In the genomic region with DNA sequence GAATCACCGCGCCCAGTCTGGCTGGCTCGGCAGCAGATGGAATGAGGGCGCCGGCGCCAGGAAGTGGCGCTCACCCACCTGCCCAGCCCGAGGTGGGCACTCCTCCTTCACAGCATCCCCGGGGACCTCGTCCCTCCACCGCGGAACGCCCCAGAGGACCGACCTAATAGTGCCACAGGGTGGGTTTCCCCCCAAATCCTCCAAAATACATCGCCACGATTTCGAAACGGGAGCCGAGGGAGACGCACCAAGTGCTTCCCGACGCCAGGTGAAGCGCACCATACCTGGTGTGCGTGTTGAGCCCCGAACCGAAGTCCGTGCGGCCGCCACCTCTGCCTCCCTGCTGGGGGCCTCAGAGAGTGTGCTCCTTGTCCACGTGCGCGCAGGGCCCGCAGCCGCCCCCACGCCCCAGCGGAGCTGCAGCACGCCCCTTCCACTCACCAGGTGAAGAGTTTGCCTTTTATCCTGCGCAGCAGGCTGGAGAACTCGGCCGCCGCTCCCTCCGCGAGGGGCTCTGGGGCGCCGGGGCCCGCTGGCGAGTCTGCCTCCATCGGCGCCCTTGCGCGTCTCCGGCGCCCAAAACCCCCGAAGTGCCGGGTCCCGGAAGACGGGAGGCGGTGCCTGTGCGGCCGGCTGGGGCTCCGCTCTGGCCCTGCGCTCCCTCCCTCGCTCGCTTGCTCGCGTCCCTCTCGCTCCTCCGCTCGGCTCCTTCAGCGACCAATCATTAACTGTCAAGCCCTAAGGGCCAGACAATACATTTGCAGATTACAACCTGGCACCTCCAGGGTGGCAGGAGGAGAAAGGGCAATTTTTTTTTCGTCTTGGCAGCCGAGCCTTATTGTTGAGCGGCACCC, we compare ENCODE assay signal across 1 cellular context.
TF ChIP-seq lines count a peak whose summit lies in the region.

A gene with protein sequence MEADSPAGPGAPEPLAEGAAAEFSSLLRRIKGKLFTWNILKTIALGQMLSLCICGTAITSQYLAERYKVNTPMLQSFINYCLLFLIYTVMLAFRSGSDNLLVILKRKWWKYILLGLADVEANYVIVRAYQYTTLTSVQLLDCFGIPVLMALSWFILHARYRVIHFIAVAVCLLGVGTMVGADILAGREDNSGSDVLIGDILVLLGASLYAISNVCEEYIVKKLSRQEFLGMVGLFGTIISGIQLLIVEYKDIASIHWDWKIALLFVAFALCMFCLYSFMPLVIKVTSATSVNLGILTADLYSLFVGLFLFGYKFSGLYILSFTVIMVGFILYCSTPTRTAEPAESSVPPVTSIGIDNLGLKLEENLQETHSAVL (minus strand): TSS at position 571 of the 854 bp plus-strand sequence. CDS start 20 bp downstream, at position 551.

TF ChIP-seq in HEK293, 187 proteins besides CTCF, POLR2A, EP300 and RAD21 (continued from another document and continues in another):
- TF ChIP-seq, protein P1, sequence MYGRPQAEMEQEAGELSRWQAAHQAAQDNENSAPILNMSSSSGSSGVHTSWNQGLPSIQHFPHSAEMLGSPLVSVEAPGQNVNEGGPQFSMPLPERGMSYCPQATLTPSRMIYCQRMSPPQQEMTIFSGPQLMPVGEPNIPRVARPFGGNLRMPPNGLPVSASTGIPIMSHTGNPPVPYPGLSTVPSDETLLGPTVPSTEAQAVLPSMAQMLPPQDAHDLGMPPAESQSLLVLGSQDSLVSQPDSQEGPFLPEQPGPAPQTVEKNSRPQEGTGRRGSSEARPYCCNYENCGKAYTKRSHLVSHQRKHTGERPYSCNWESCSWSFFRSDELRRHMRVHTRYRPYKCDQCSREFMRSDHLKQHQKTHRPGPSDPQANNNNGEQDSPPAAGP (tag by site-specific recombination; IDR thresholded peaks at IDR 0.05) = 0 out of 2 replicates have a peak, but pooled peaks have one; percentile 41
- peak; percentile 93 for TF ChIP-seq ZNF335 (tag by site-specific recombination; conservative IDR thresholded peaks at IDR 0.05)
- TF ChIP-seq ZNF571 (tag by site-specific recombination; IDR thresholded peaks at IDR 0.05) = no peak
- no peak for TF ChIP-seq ZNF184 (tag by site-specific recombination; IDR thresholded peaks at IDR 0.05)
- TF ChIP-seq KLF8 (tag by site-specific recombination; IDR thresholded peaks at IDR 0.05) = peak; percentile 82; the same call in 1 of the 2 replicates
- TF ChIP-seq ZNF366 (tag by site-specific recombination; conservative IDR thresholded peaks at IDR 0.05) = peak; percentile 76
- peak; percentile 20; the same call in 1 of the 2 replicates for TF ChIP-seq ZNF843 (tag by site-specific recombination; IDR thresholded peaks at IDR 0.05)
- no peak for TF ChIP-seq ZNF830 (tag by site-specific recombination; IDR thresholded peaks at IDR 0.05; ENCODE audit: low read depth)
- peak; percentile 91 for TF ChIP-seq GLIS2 (tag by site-specific recombination; IDR thresholded peaks at IDR 0.05)
- 0 out of 2 replicates have a peak, but pooled peaks have one; percentile 19 for TF ChIP-seq ZNF324 (tag by site-specific recombination; IDR thresholded peaks at IDR 0.05)
- TF ChIP-seq ZNF600 (tag by site-specific recombination; IDR thresholded peaks at IDR 0.05) = peak; percentile 57
- TF ChIP-seq, protein P2, sequence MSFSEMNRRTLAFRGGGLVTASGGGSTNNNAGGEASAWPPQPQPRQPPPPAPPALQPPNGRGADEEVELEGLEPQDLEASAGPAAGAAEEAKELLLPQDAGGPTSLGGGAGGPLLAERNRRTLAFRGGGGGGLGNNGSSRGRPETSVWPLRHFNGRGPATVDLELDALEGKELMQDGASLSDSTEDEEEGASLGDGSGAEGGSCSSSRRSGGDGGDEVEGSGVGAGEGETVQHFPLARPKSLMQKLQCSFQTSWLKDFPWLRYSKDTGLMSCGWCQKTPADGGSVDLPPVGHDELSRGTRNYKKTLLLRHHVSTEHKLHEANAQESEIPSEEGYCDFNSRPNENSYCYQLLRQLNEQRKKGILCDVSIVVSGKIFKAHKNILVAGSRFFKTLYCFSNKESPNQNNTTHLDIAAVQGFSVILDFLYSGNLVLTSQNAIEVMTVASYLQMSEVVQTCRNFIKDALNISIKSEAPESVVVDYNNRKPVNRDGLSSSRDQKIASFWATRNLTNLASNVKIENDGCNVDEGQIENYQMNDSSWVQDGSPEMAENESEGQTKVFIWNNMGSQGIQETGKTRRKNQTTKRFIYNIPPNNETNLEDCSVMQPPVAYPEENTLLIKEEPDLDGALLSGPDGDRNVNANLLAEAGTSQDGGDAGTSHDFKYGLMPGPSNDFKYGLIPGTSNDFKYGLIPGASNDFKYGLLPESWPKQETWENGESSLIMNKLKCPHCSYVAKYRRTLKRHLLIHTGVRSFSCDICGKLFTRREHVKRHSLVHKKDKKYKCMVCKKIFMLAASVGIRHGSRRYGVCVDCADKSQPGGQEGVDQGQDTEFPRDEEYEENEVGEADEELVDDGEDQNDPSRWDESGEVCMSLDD (tag by site-specific recombination; IDR thresholded peaks at IDR 0.05) = peak; percentile 19; the same call in 1 of the 2 replicates
- TF ChIP-seq, protein P3, sequence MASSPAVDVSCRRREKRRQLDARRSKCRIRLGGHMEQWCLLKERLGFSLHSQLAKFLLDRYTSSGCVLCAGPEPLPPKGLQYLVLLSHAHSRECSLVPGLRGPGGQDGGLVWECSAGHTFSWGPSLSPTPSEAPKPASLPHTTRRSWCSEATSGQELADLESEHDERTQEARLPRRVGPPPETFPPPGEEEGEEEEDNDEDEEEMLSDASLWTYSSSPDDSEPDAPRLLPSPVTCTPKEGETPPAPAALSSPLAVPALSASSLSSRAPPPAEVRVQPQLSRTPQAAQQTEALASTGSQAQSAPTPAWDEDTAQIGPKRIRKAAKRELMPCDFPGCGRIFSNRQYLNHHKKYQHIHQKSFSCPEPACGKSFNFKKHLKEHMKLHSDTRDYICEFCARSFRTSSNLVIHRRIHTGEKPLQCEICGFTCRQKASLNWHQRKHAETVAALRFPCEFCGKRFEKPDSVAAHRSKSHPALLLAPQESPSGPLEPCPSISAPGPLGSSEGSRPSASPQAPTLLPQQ (tag by site-specific recombination; IDR thresholded peaks at IDR 0.05) = peak; percentile 80; the same call in 1 of the 2 replicates
- TF ChIP-seq ZNF394 (tag by site-specific recombination; IDR thresholded peaks at IDR 0.05; ENCODE audit: borderline replicate concordance) = 0 out of 2 replicates have a peak, but pooled peaks have one; percentile 8
- TF ChIP-seq KLF1 (tag by site-specific recombination; IDR thresholded peaks at IDR 0.05) = peak; percentile 53; the same call in 1 of the 2 replicates
- peak; percentile 73 for TF ChIP-seq GLIS1 (tag by site-specific recombination; IDR thresholded peaks at IDR 0.05)
- TF ChIP-seq ZNF274 (IDR thresholded peaks at IDR 0.05; ENCODE audit: low read length) = no peak
- TF ChIP-seq ZNF274 (tag by site-specific recombination; IDR thresholded peaks at IDR 0.05; ENCODE audit: borderline replicate concordance) = no peak
- no peak for TF ChIP-seq ZFP3 (tag by site-specific recombination; IDR thresholded peaks at IDR 0.05; ENCODE audit: low read depth)
- no peak for TF ChIP-seq ZNF138 (tag by site-specific recombination; IDR thresholded peaks at IDR 0.05; ENCODE audit: borderline replicate concordance)
- TF ChIP-seq ZFP37 (tag by site-specific recombination; IDR thresholded peaks at IDR 0.05) = 0 out of 2 replicates have a peak, but pooled peaks have one; percentile 42
- peak; percentile 39; the same call in 1 of the 2 replicates for TF ChIP-seq ZFHX2 (tag by site-specific recombination; conservative IDR thresholded peaks at IDR 0.05)
- no peak for TF ChIP-seq SALL2 (tag by site-specific recombination; IDR thresholded peaks at IDR 0.05; ENCODE audit: borderline replicate concordance)
- TF ChIP-seq ZNF423 (tag by site-specific recombination; IDR thresholded peaks at IDR 0.05) = peak; percentile 31
- TF ChIP-seq MZF1 (tag by site-specific recombination; IDR thresholded peaks at IDR 0.05; ENCODE audit: borderline replicate concordance) = 0 out of 2 replicates have a peak, but pooled peaks have one; percentile 17
- TF ChIP-seq ZFP69B (tag by site-specific recombination; IDR thresholded peaks at IDR 0.05) = peak; percentile 64
- no peak for TF ChIP-seq KLF7 (tag by site-specific recombination; IDR thresholded peaks at IDR 0.05; ENCODE audit: borderline replicate concordance)
- TF ChIP-seq, protein P4, sequence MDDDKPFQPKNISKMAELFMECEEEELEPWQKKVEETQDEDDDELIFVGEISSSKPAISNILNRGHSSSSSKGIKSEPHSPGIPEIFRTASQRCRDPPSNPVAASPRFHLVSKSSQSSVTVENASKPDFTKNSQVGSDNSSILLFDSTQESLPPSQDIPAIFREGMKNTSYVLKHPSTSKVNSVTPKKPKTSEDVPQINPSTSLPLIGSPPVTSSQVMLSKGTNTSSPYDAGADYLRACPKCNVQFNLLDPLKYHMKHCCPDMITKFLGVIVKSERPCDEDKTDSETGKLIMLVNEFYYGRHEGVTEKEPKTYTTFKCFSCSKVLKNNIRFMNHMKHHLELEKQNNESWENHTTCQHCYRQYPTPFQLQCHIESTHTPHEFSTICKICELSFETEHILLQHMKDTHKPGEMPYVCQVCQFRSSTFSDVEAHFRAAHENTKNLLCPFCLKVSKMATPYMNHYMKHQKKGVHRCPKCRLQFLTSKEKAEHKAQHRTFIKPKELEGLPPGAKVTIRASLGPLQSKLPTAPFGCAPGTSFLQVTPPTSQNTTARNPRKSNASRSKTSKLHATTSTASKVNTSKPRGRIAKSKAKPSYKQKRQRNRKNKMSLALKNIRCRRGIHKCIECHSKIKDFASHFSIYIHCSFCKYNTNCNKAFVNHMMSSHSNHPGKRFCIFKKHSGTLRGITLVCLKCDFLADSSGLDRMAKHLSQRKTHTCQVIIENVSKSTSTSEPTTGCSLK (tag by site-specific recombination; IDR thresholded peaks at IDR 0.05) = no peak
- no peak; the same call in 1 of the 2 replicates for TF ChIP-seq ZNF76 (tag by site-specific recombination; IDR thresholded peaks at IDR 0.05; ENCODE audit: borderline replicate concordance, low read depth)
- TF ChIP-seq ZEB2 (tag by site-specific recombination; IDR thresholded peaks at IDR 0.05) = 0 out of 2 replicates have a peak, but pooled peaks have one; percentile 21
- TF ChIP-seq, protein P5, sequence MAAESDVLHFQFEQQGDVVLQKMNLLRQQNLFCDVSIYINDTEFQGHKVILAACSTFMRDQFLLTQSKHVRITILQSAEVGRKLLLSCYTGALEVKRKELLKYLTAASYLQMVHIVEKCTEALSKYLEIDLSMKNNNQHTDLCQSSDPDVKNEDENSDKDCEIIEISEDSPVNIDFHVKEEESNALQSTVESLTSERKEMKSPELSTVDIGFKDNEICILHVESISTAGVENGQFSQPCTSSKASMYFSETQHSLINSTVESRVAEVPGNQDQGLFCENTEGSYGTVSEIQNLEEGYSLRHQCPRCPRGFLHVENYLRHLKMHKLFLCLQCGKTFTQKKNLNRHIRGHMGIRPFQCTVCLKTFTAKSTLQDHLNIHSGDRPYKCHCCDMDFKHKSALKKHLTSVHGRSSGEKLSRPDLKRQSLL (tag by site-specific recombination; IDR thresholded peaks at IDR 0.05) = peak; percentile 90
- TF ChIP-seq, protein P6, sequence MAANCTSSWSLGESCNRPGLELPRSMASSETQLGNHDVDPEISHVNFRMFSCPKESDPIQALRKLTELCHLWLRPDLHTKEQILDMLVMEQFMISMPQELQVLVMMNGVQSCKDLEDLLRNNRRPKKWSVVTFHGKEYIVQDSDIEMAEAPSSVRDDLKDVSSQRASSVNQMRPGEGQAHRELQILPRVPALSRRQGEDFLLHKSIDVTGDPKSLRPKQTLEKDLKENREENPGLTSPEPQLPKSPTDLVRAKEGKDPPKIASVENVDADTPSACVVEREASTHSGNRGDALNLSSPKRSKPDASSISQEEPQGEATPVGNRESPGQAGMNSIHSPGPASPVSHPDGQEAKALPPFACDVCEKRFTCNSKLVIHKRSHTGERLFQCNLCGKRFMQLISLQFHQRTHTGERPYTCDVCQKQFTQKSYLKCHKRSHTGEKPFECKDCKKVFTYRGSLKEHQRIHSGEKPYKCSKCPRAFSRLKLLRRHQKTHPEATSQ (tag by site-specific recombination; IDR thresholded peaks at IDR 0.05) = 0 out of 2 replicates have a peak, but pooled peaks have one; percentile 16
- TF ChIP-seq, protein P7, sequence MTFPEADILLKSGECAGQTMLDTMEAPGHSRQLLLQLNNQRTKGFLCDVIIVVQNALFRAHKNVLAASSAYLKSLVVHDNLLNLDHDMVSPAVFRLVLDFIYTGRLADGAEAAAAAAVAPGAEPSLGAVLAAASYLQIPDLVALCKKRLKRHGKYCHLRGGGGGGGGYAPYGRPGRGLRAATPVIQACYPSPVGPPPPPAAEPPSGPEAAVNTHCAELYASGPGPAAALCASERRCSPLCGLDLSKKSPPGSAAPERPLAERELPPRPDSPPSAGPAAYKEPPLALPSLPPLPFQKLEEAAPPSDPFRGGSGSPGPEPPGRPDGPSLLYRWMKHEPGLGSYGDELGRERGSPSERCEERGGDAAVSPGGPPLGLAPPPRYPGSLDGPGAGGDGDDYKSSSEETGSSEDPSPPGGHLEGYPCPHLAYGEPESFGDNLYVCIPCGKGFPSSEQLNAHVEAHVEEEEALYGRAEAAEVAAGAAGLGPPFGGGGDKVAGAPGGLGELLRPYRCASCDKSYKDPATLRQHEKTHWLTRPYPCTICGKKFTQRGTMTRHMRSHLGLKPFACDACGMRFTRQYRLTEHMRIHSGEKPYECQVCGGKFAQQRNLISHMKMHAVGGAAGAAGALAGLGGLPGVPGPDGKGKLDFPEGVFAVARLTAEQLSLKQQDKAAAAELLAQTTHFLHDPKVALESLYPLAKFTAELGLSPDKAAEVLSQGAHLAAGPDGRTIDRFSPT (tag by site-specific recombination; IDR thresholded peaks at IDR 0.05) = peak; percentile 74
- TF ChIP-seq ZNF791 (tag by site-specific recombination; IDR thresholded peaks at IDR 0.05) = no peak
- 0 out of 2 replicates have a peak, but pooled peaks have one; percentile 34 for TF ChIP-seq SP7 (tag by site-specific recombination; IDR thresholded peaks at IDR 0.05)
- TF ChIP-seq ZBTB17 (tag by site-specific recombination; IDR thresholded peaks at IDR 0.05) = peak; percentile 38
- peak; percentile 69; the same call in 1 of the 2 replicates for TF ChIP-seq ZNF501 (tag by site-specific recombination; IDR thresholded peaks at IDR 0.05)
- 0 out of 2 replicates have a peak, but pooled peaks have one; percentile 14 for TF ChIP-seq KLF10 (tag by site-specific recombination; IDR thresholded peaks at IDR 0.05)
- TF ChIP-seq ZNF777 (tag by site-specific recombination; IDR thresholded peaks at IDR 0.05; ENCODE audit: borderline replicate concordance) = peak; percentile 45; the same call in 1 of the 2 replicates
- TF ChIP-seq, protein P8, sequence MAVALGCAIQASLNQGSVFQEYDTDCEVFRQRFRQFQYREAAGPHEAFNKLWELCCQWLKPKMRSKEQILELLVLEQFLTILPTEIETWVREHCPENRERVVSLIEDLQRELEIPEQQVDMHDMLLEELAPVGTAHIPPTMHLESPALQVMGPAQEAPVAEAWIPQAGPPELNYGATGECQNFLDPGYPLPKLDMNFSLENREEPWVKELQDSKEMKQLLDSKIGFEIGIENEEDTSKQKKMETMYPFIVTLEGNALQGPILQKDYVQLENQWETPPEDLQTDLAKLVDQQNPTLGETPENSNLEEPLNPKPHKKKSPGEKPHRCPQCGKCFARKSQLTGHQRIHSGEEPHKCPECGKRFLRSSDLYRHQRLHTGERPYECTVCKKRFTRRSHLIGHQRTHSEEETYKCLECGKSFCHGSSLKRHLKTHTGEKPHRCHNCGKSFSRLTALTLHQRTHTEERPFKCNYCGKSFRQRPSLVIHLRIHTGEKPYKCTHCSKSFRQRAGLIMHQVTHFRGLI (tag by site-specific recombination; IDR thresholded peaks at IDR 0.05) = 0 out of 2 replicates have a peak, but pooled peaks have one; percentile 3
